Comparison of ENCODE assay signal across 11 cellular contexts in the genomic region with DNA sequence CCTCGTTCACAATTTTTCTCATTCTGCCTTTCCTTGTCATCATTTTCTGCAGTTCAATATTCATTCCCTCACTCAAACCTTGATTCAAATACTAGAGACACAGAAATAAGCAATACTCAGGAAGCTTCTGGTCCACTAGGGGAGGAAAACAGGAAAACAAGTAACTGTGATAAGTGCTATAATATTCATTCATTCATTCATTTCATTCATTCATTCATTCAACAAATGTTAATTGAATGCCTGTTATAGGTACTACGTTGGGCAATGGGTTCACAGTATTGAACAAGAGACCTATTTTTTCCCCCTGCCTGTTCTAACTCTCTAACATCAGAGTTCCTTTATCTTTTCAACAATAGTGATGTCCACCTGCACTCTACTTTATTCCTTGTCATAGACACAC.
"Had no signal": no experiment of that assay in that cellular context is flagged by ENCODE, and none has a peak within 500 bp of the region (broad histone marks: within the 10 kb centered on the region; RNA-seq: fewer than 3 reads in every experiment).

No MANE protein-coding gene starts in this region.

- ATAC-seq: HCT116 had no signal

- H3K27ac ChIP-seq: GM23248, KMS-11 had no signal

- H3K9me3 ChIP-seq: HAP-1 had no signal

- H3K9ac ChIP-seq: GM23248, KMS-11 had no signal

- DNase-seq: GM23248, GOT3, H7, HFFc6, IMR-90, Karpas-422, KBM-7 had no signal

- H3K4me3 ChIP-seq: GM23248, HAP-1 had no signal

- FAIRE-seq: HTR-8/SVneo had no signal

- H3K4me2 ChIP-seq: KMS-11 had no signal

- H2AFZ ChIP-seq: GM23248 had no signal
